21 cellular contexts compared by ENCODE assay signal in the genomic region with DNA sequence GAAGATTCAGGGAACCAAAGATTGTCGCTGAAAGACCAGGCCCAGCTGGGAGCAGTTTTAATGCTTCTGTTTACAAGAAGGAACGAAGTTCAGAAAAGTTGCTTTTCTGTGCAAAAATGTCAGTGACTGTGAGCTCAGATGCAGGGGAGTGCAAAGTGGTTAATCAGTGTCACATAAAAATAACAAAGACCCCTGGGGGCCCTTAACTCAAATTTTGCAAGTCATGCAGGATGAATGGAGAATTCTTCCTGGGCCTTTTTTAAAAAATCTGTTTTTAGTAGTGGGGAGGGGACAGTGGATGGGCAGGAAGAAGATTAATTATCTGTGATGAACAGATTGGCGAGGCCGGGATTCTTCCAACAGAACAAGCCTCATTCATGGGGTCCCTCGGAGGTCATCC.
A peak's percentile ranks its signal among the peaks of the same experiment; 100 is the strongest.
DNase-seq lines count a peak whose midpoint lies in the region; ATAC-seq and TF ChIP-seq lines count a peak whose summit lies in the region.
"Had no signal": no experiment of that assay in that cellular context is flagged by ENCODE, and none has a peak within 500 bp of the region (broad histone marks: within the 10 kb centered on the region; RNA-seq: fewer than 3 reads in every experiment).

No MANE protein-coding gene starts in this region.

- H2AK5ac ChIP-seq in H9 (ENCODE audit: insufficient read length, low read length), result no peak overlapping the region

- TF ChIP-seq CTCF in H9 (conservative IDR thresholded peaks at IDR 0.05) (no peak), WTC11 (IDR thresholded peaks at IDR 0.05) (no peak), mesothelial cell of epicardium (IDR thresholded peaks at IDR 0.05; ENCODE audit: unreplicated experiment) (no peak), type B pancreatic cell (conservative IDR thresholded peaks at IDR 0.05) (no peak)

- no peaks in the 10 kb centered on the region for H3K79me1 ChIP-seq in H9 (ENCODE audit: insufficient read depth, low read depth, low read length, poor library complexity, severe bottlenecking)

- H2AFZ ChIP-seq in H9 (ENCODE audit: low read length), result no peak overlapping the region

- WGBS in H9 (ENCODE audit: extremely low coverage, insufficient read length, low lambda C conversion rate), result no CpG with 5 or more reads among the region's 5 CpGs

- H2BK20ac ChIP-seq in H9 (ENCODE audit: low read depth, low read length, poor library complexity, severe bottlenecking), result no peak overlapping the region

- intact Hi-C loops in activated CD4-positive, alpha-beta T cell treated with anti-CD3 and anti-CD28 coated beads for 36 hours (cut with DNase I, micrococcal nuclease), result no loop called here

- H3K36me3 Mint-ChIP-seq in H9 (ENCODE audit: insufficient read depth in 1 of 3, low read depth in 3 of 3) (peaks cover 0 to 2% (median 0%) of the 10 kb centered on the region in 3 experiments; a peak in 1 of 7 replicates), WTC11 (no peaks in the 10 kb centered on the region), mesothelial cell of epicardium (no peaks in the 10 kb centered on the region), type B pancreatic cell (no peaks in the 10 kb centered on the region)
- no peaks in the 10 kb centered on the region for H3K36me3 Mint-ChIP-seq in activated CD4-positive, alpha-beta T cell treated with anti-CD3 and anti-CD28 coated beads for 36 hours (ENCODE audit: low read depth)
- H3K36me3 Mint-ChIP-seq: CD4-positive, alpha-beta memory T cell had no signal

- H4K91ac ChIP-seq in H9 (ENCODE audit: insufficient read length, low read depth, low read length), result no peak overlapping the region

- no peak for DNase-seq in H9
- no peak for DNase-seq in WTC11 (ENCODE audit: low spot score)
- no peak for DNase-seq in mesothelial cell of epicardium (ENCODE audit: low spot score in 2 of 2, unreplicated experiment in 2 of 2)
- DNase-seq in type B pancreatic cell (ENCODE audit: extremely low spot score, unreplicated experiment), result no peak
- no peak for DNase-seq in effector CD8-positive, alpha-beta T cell (lab: John Stamatoyannopoulos, UW)
- no peak for DNase-seq in activated CD4-positive, alpha-beta T cell treated with anti-CD3 and anti-CD28 coated beads for 36 hours
- no peak for DNase-seq in dedifferentiated amniotic fluid mesenchymal stem cell (ENCODE audit: extremely low spot score)
- DNase-seq: C1 segment of cervical spinal cord; Calu3; CD4-positive, alpha-beta memory T cell; DMS79 treated with DMSO at 0.1 percent for 48 hours; GF-D8; MM.1S; NCI-H2029; NCI-H446; NCI-H524 treated with DMSO at 0.1 percent for 48 hours; NCI-H774; PC-3 had no signal

- H3K18ac ChIP-seq in H9 (ENCODE audit: insufficient read length, low read depth, low read length), result no peak overlapping the region

- H2BK5ac ChIP-seq in H9 (ENCODE audit: insufficient read length, low read length), result no peak overlapping the region

- peaks cover 0 to 3% of the 10 kb centered on the region in 2 experiments; a peak in 2 of 5 replicates for H3K9me3 Mint-ChIP-seq in H9
- H3K9me3 Mint-ChIP-seq in WTC11, result peaks cover 6% of the 10 kb centered on the region
- H3K9me3 Mint-ChIP-seq in mesothelial cell of epicardium, result no peaks in the 10 kb centered on the region
- peaks cover 4% of the 10 kb centered on the region for H3K9me3 Mint-ChIP-seq in type B pancreatic cell
- no peaks in the 10 kb centered on the region for H3K9me3 Mint-ChIP-seq in activated CD4-positive, alpha-beta T cell treated with anti-CD3 and anti-CD28 coated beads for 36 hours (ENCODE audit: low read depth)

- H3K27ac Mint-ChIP-seq in H9 (peak overlapping the region; percentile 54 to 92 (median 55); a peak in 6 of 7 replicates), WTC11 (peak overlapping the region; percentile 67; the same call in 1 of the 2 replicates), mesothelial cell of epicardium (peak overlapping the region; percentile 85), type B pancreatic cell (peak overlapping the region; percentile 39)
- H3K27ac Mint-ChIP-seq in activated CD4-positive, alpha-beta T cell treated with anti-CD3 and anti-CD28 coated beads for 36 hours, result no peak overlapping the region
- H3K27ac Mint-ChIP-seq: CD4-positive, alpha-beta memory T cell; IgD-negative memory B cell had no signal

- H2BK12ac ChIP-seq in H9 (ENCODE audit: insufficient read length, low read depth, low read length), result no peak overlapping the region

- H3K27me3 Mint-ChIP-seq in H9 (ENCODE audit: low read depth) (no peaks in the 10 kb centered on the region; the same call in none of the 2 replicates), WTC11 (ENCODE audit: low read depth) (0 out of 2 replicates have a peak, but pooled peaks cover 2% of the 10 kb centered on the region), mesothelial cell of epicardium (ENCODE audit: low read depth) (no peaks in the 10 kb centered on the region), type B pancreatic cell (no peaks in the 10 kb centered on the region)
- H3K27me3 Mint-ChIP-seq in activated CD4-positive, alpha-beta T cell treated with anti-CD3 and anti-CD28 coated beads for 36 hours, result peaks cover 9% of the 10 kb centered on the region
- H3K27me3 Mint-ChIP-seq: CD4-positive, alpha-beta memory T cell; IgD-negative memory B cell had no signal

- H3K14ac ChIP-seq in H9 (ENCODE audit: insufficient read depth, low read length), result no peak overlapping the region

- H3K4me3 Mint-ChIP-seq in H9 (no peak overlapping the region), WTC11 (no peak overlapping the region), mesothelial cell of epicardium (no peak overlapping the region), type B pancreatic cell (no peak overlapping the region)
- H3K4me3 Mint-ChIP-seq in activated CD4-positive, alpha-beta T cell treated with anti-CD3 and anti-CD28 coated beads for 36 hours, result no peak overlapping the region
- H3K4me3 Mint-ChIP-seq: CD4-positive, alpha-beta memory T cell; IgD-negative memory B cell had no signal

- ATAC-seq in WTC11, result no peak
- ATAC-seq in activated CD4-positive, alpha-beta T cell treated with anti-CD3 and anti-CD28 coated beads for 36 hours, result no peak
- ATAC-seq: PC-3, SK-N-SH treated with all-trans-retinoic acid at 6 μM for 48 hours had no signal

- H3K23me2 ChIP-seq in H9 (ENCODE audit: insufficient read length, low read depth, low read length, poor library complexity, severe bottlenecking), result no peaks in the 10 kb centered on the region

- H2BK15ac ChIP-seq in H9 (ENCODE audit: low read depth, low read length), result no peak overlapping the region

- H3K4me1 Mint-ChIP-seq in H9, result peaks cover 46% of the 10 kb centered on the region in 2 experiments
- peaks cover 46% of the 10 kb centered on the region for H3K4me1 Mint-ChIP-seq in WTC11
- H3K4me1 Mint-ChIP-seq in mesothelial cell of epicardium, result peaks cover 14% of the 10 kb centered on the region
- peaks cover 22% of the 10 kb centered on the region for H3K4me1 Mint-ChIP-seq in type B pancreatic cell (ENCODE audit: unreplicated experiment)
- no peaks in the 10 kb centered on the region for H3K4me1 Mint-ChIP-seq in activated CD4-positive, alpha-beta T cell treated with anti-CD3 and anti-CD28 coated beads for 36 hours
- H3K4me1 Mint-ChIP-seq: CD4-positive, alpha-beta memory T cell; IgD-negative memory B cell had no signal

- H3K4ac ChIP-seq in H9 (ENCODE audit: low read depth, low read length), result no peak overlapping the region

- peaks cover 9% of the 10 kb centered on the region; the same call in 1 of the 2 replicates for H3K4me1 ChIP-seq in H9 (ENCODE audit: insufficient read depth, low read length)

- H4K8ac ChIP-seq in H9 (replicated peaks; ENCODE audit: insufficient read length, low read depth, low read length), result no peak overlapping the region

- CTCF ChIA-PET in WTC11 (lab: Charles Lee), result interaction anchor here (1.4 kb wide), 1 partner anchor 39 kb away, joined by 3 read pairs; no protein-coding TSS in a partner anchor
- CTCF ChIA-PET in activated CD4-positive, alpha-beta T cell treated with anti-CD3 and anti-CD28 coated beads for 36 hours (lab: Charles Lee), result no interaction called here

- POLR2A ChIA-PET in WTC11 (lab: Charles Lee), result no interaction called here
- POLR2A ChIA-PET in activated CD4-positive, alpha-beta T cell treated with anti-CD3 and anti-CD28 coated beads for 36 hours (lab: Charles Lee), result no interaction called here

- no peak overlapping the region for H3K23ac ChIP-seq in H9 (ENCODE audit: insufficient read length, low read depth, low read length)

- H3K4me2 ChIP-seq in H9 (ENCODE audit: insufficient read depth, insufficient read length, low read length), result no peak overlapping the region
- H3K4me2 ChIP-seq: KMS-11 had no signal

- H3K9ac ChIP-seq in H9 (ENCODE audit: extremely low read depth, insufficient read length, low read length), result no peak overlapping the region
- H3K9ac ChIP-seq: KMS-11 had no signal

- H3K56ac ChIP-seq in H9 (ENCODE audit: insufficient read length, low read depth, low read length), result no peak overlapping the region

- H3K27ac ChIP-seq in H9 (ENCODE audit: insufficient read length, low read depth, low read length), result no peak overlapping the region
- H3K27ac ChIP-seq: KMS-11 had no signal

- H4K20me1 ChIP-seq in H9 (ENCODE audit: control insufficient read depth, insufficient read depth, insufficient read length), result no peaks in the 10 kb centered on the region

- no peak overlapping the region for H2BK120ac ChIP-seq in H9 (ENCODE audit: low read depth, low read length, poor library complexity, severe bottlenecking)

- no peaks in the 10 kb centered on the region for H3K27me3 ChIP-seq in H9 (ENCODE audit: insufficient read depth, low read length)

- no peak overlapping the region for H4K5ac ChIP-seq in H9 (ENCODE audit: insufficient read length, low read depth, low read length)

- no peaks in the 10 kb centered on the region for H3K79me2 ChIP-seq in H9 (ENCODE audit: insufficient read depth, low read length)

- no peaks in the 10 kb centered on the region for H3K9me3 ChIP-seq in H9 (ENCODE audit: control insufficient read depth, low read depth, low read length)

- H3T11ph ChIP-seq in H9 (ENCODE audit: low read length), result peak overlapping the region; percentile 9

TF ChIP-seq in WTC11, 78 proteins besides CTCF, POLR2A, EP300 and RAD21 (continues in another document):
- no peak for TF ChIP-seq NR2C2 (CRISPR knock-in tag; IDR thresholded peaks at IDR 0.05)
- TF ChIP-seq, protein P1, sequence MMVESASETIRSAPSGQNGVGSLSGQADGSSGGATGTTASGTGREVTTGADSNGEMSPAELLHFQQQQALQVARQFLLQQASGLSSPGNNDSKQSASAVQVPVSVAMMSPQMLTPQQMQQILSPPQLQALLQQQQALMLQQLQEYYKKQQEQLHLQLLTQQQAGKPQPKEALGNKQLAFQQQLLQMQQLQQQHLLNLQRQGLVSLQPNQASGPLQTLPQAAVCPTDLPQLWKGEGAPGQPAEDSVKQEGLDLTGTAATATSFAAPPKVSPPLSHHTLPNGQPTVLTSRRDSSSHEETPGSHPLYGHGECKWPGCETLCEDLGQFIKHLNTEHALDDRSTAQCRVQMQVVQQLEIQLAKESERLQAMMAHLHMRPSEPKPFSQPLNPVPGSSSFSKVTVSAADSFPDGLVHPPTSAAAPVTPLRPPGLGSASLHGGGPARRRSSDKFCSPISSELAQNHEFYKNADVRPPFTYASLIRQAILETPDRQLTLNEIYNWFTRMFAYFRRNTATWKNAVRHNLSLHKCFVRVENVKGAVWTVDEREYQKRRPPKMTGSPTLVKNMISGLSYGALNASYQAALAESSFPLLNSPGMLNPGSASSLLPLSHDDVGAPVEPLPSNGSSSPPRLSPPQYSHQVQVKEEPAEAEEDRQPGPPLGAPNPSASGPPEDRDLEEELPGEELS (CRISPR knock-in tag; IDR thresholded peaks at IDR 0.05), result no peak
